Comparison of ENCODE assay signal across 22 cellular contexts in genomic region chr21:34086887-34087306, GRCh38. TPM values are rescaled to one million over a fixed set of nuclear protein-coding genes. Genes with fewer than 3 reads are reported as not detected.
A peak's percentile ranks its signal among the peaks of the same experiment; 100 is the strongest.
DNase-seq lines count a peak whose midpoint lies in the region; ATAC-seq, FAIRE-seq and TF ChIP-seq lines count a peak whose summit lies in the region.
"Had no signal": no experiment of that assay in that cellular context is flagged by ENCODE, and none has a peak within 500 bp of the region (broad histone marks: within the 10 kb centered on the region; RNA-seq: fewer than 3 reads in every experiment).

No MANE protein-coding gene starts in this region.

- H3K79me2 ChIP-seq in PC-3 (ENCODE audit: low read length) = peaks cover 100% of the 10 kb centered on the region

- H3K9me3 ChIP-seq in PC-3 (ENCODE audit: low read length) = no peaks in the 10 kb centered on the region
- H3K9me3 ChIP-seq: BLaER1, left lung had no signal

- TF ChIP-seq CTCF in natural killer cell (IDR thresholded peaks at IDR 0.05) (no peak), PC-3 (conservative IDR thresholded peaks at IDR 0.05; ENCODE audit: low read depth, low read length) (no peak)

- H3K4me1 ChIP-seq in PC-3 (ENCODE audit: insufficient read depth, low read length) = no peaks in the 10 kb centered on the region
- H3K4me1 ChIP-seq: BLaER1 had no signal

- H3K27me3 Mint-ChIP-seq in activated CD4-positive, alpha-beta T cell treated with anti-CD3 and anti-CD28 coated beads for 36 hours = no peaks in the 10 kb centered on the region
- no peaks in the 10 kb centered on the region for H3K27me3 Mint-ChIP-seq in central memory CD8-positive, alpha-beta T cell
- H3K27me3 Mint-ChIP-seq in natural killer cell (ENCODE audit: low read depth in 2 of 2) = no peaks in the 10 kb centered on the region
- H3K27me3 Mint-ChIP-seq: stimulated activated naive CD8-positive, alpha-beta T cell treated with anti-CD3 and anti-CD28 coated beads, Interleukin-15, Interleukin-2, amounts not matched to agents 100 ng/mL and 50 ng/mL, for 24 hours; type B pancreatic cell had no signal

- intact Hi-C loops in activated CD4-positive, alpha-beta T cell treated with anti-CD3 and anti-CD28 coated beads for 36 hours (cut with DNase I, micrococcal nuclease) = no loop called here
- intact Hi-C loops in natural killer cell (cut with micrococcal nuclease) = no loop called here
- intact Hi-C loops in PC-3 (cut with micrococcal nuclease) = no loop called here

- peak; percentile 83 for FAIRE-seq in GM12891 (lab: Jason Lieb, UNC)
- FAIRE-seq: A204.1, GM12878 had no signal

- H3K9ac ChIP-seq in PC-3 (ENCODE audit: low read length) = no peak overlapping the region
- H3K9ac ChIP-seq: BLaER1 had no signal

- TF ChIP-seq POLR2A in GM12891 (IDR thresholded peaks at IDR 0.05; ENCODE audit: low read depth, low read length) = no peak

- no peaks in the 10 kb centered on the region for H3K9me3 Mint-ChIP-seq in activated CD4-positive, alpha-beta T cell treated with anti-CD3 and anti-CD28 coated beads for 36 hours (ENCODE audit: low read depth)
- H3K9me3 Mint-ChIP-seq in central memory CD8-positive, alpha-beta T cell = no peaks in the 10 kb centered on the region
- H3K9me3 Mint-ChIP-seq in natural killer cell = no peaks in the 10 kb centered on the region
- H3K9me3 Mint-ChIP-seq: activated T-helper 2 cell treated with anti-CD3 and anti-CD28 coated beads, Interferon-gamma antibody, Interleukin-2, Interleukin-4, amounts not matched to agents 10 μg/mL and 5 μg/mL and 100 μg/mL, durations not matched to agents 14 hours and 24 hours and 36 hours; stimulated activated naive CD8-positive, alpha-beta T cell treated with anti-CD3 and anti-CD28 coated beads, Interleukin-15, Interleukin-2, amounts not matched to agents 100 ng/mL and 50 ng/mL, for 24 hours; type B pancreatic cell had no signal

- CTCF ChIA-PET in activated CD4-positive, alpha-beta T cell treated with anti-CD3 and anti-CD28 coated beads for 36 hours (lab: Charles Lee) = interaction anchor here (0.7 to 2.4 kb wide), 3 partner anchors 42 to 163 kb away, joined by 3 to 6 read pairs (median 4); no protein-coding TSS in a partner anchor
- CTCF ChIA-PET in PC-3 (lab: Charles Lee) = no interaction called here

- peaks cover 43% of the 10 kb centered on the region for H4K20me1 ChIP-seq in PC-3 (ENCODE audit: low read length)

- peaks cover 43% of the 10 kb centered on the region for H3K36me3 Mint-ChIP-seq in activated CD4-positive, alpha-beta T cell treated with anti-CD3 and anti-CD28 coated beads for 36 hours (ENCODE audit: low read depth)
- peaks cover 5% of the 10 kb centered on the region for H3K36me3 Mint-ChIP-seq in central memory CD8-positive, alpha-beta T cell (ENCODE audit: insufficient read depth)
- no peaks in the 10 kb centered on the region for H3K36me3 Mint-ChIP-seq in natural killer cell

- peaks cover 51% of the 10 kb centered on the region for H3K4me1 Mint-ChIP-seq in activated CD4-positive, alpha-beta T cell treated with anti-CD3 and anti-CD28 coated beads for 36 hours
- peaks cover 49% of the 10 kb centered on the region for H3K4me1 Mint-ChIP-seq in central memory CD8-positive, alpha-beta T cell
- H3K4me1 Mint-ChIP-seq in natural killer cell = peaks cover 42 to 49% of the 10 kb centered on the region in 2 donors

- no peak overlapping the region for H3K4me3 ChIP-seq in PC-3 (ENCODE audit: low read length)
- H3K4me3 ChIP-seq: BLaER1, GM12878, left lung had no signal

- no peak overlapping the region for H2AFZ ChIP-seq in PC-3 (ENCODE audit: low read length)

- no peak overlapping the region for H3K4me3 Mint-ChIP-seq in activated CD4-positive, alpha-beta T cell treated with anti-CD3 and anti-CD28 coated beads for 36 hours
- H3K4me3 Mint-ChIP-seq in central memory CD8-positive, alpha-beta T cell = no peak overlapping the region
- no peak overlapping the region for H3K4me3 Mint-ChIP-seq in natural killer cell
- H3K4me3 Mint-ChIP-seq: stimulated activated naive CD8-positive, alpha-beta T cell treated with anti-CD3 and anti-CD28 coated beads, Interleukin-15, Interleukin-2, amounts not matched to agents 100 ng/mL and 50 ng/mL, for 24 hours; type B pancreatic cell had no signal

- peaks cover 35% of the 10 kb centered on the region for H3K36me3 ChIP-seq in PC-3 (ENCODE audit: low read depth, low read length)

- no TSS peak for BruUV-seq in PC-3 (replicated peaks; lab: Mats Ljungman, UMichigan)

- POLR2A ChIA-PET in activated CD4-positive, alpha-beta T cell treated with anti-CD3 and anti-CD28 coated beads for 36 hours (lab: Charles Lee) = interaction anchor here (0.6 to 1.0 kb wide), 2 partner anchors 31 to 137 kb away, joined by 3 to 5 read pairs; no protein-coding TSS in a partner anchor
- POLR2A ChIA-PET in PC-3 (lab: Charles Lee; ENCODE audit: unreplicated experiment) = no interaction called here

- peak; percentile 9 for ATAC-seq in activated CD4-positive, alpha-beta T cell treated with anti-CD3 and anti-CD28 coated beads for 36 hours
- ATAC-seq in central memory CD8-positive, alpha-beta T cell (replicated peaks; ENCODE audit: extremely low read depth, poor library complexity, severe bottlenecking) = peak; percentile 96
- ATAC-seq in natural killer cell (peak; percentile 86 to 94 (median 94)), PC-3 (no peak)
- ATAC-seq: GM12878, left lung had no signal

- no peaks in the 10 kb centered on the region for H3K9me2 ChIP-seq in PC-3 (replicated peaks; ENCODE audit: low read length)

- H3K27ac ChIP-seq in PC-3 (ENCODE audit: low read length) = no peak overlapping the region
- H3K27ac ChIP-seq: BLaER1, left lung, RWPE1 had no signal

- H3K27ac Mint-ChIP-seq in activated CD4-positive, alpha-beta T cell treated with anti-CD3 and anti-CD28 coated beads for 36 hours = no peak overlapping the region
- H3K27ac Mint-ChIP-seq in central memory CD8-positive, alpha-beta T cell (ENCODE audit: low read depth) = no peak overlapping the region
- no peak overlapping the region for H3K27ac Mint-ChIP-seq in natural killer cell
- H3K27ac Mint-ChIP-seq: activated T-helper 2 cell treated with anti-CD3 and anti-CD28 coated beads, Interferon-gamma antibody, Interleukin-2, Interleukin-4, amounts not matched to agents 10 μg/mL and 5 μg/mL and 100 μg/mL, durations not matched to agents 14 hours and 24 hours and 36 hours; stimulated activated naive CD8-positive, alpha-beta T cell treated with anti-CD3 and anti-CD28 coated beads, Interleukin-15, Interleukin-2, amounts not matched to agents 100 ng/mL and 50 ng/mL, for 24 hours; type B pancreatic cell had no signal

- H3K27me3 ChIP-seq in PC-3 (ENCODE audit: low read length) = no peaks in the 10 kb centered on the region
- H3K27me3 ChIP-seq: BLaER1, left lung had no signal

- DNase-seq in activated CD4-positive, alpha-beta T cell treated with anti-CD3 and anti-CD28 coated beads for 36 hours = peak; percentile 17
- no peak for DNase-seq in activated CD4-positive, alpha-beta T cell treated with anti-CD3 and anti-CD28 coated beads for 1 hour
- DNase-seq in GM12891 (ENCODE audit: insufficient read length, low spot score) (no peak), natural killer cell (peak; percentile 30), PC-3 (no peak), ureter (ENCODE audit: low spot score) (no peak)
- peak in 1 of 2 donors; percentile 52 for DNase-seq in central memory CD8-positive, alpha-beta T cell (ENCODE audit: low spot score in 2 of 2)
- no peak for DNase-seq in activated effector memory CD4-positive, alpha-beta T cell treated with anti-CD3 and anti-CD28 coated beads, Interleukin-2, amount 50 U/mL, for 16 hours
- DNase-seq: activated CD8-positive, alpha-beta memory T cell treated with anti-CD3 and anti-CD28 coated beads for 24 hours; amniotic stem cell; effector CD4-positive, alpha-beta T cell; H7; left lung; NCI-H1417; NCI-H524 treated with DMSO at 0.1 percent for 48 hours had no signal

- H3F3A ChIP-seq in PC-3 (ENCODE audit: low read length, unreplicated experiment) = no peaks in the 10 kb centered on the region

- no peak overlapping the region for H3K4me2 ChIP-seq in PC-3 (ENCODE audit: low read length)
- H3K4me2 ChIP-seq: BLaER1 had no signal

TF ChIP-seq in GM12891, 5 proteins besides CTCF, POLR2A, EP300 and RAD21:
- TF ChIP-seq POU2F2 (IDR thresholded peaks at IDR 0.05; ENCODE audit: low read depth, low read length) = no peak
- TF ChIP-seq PAX5 (IDR thresholded peaks at IDR 0.05; ENCODE audit: insufficient read depth, low read length, severe bottlenecking) = no peak

RNA-seq across cellular contexts. Expression of gene MRPS6, which starts 13.5 kb away (rescaled TPM):
- total RNA-seq in activated CD4-positive, alpha-beta T cell treated with anti-CD3 and anti-CD28 coated beads for 36 hours = 100 to 1,000 TPM; 102 to 117 TPM
- 91.7 TPM for polyA plus RNA-seq in GM12891 (2012; ENCODE audit: low read depth, missing spikeins)
- 10 to 100 TPM; 42.7 to 54.5 (median 44.3) TPM for total RNA-seq in natural killer cell
- total RNA-seq in PC-3 (2014; rRNA removed) = 32.8 and 35.0 TPM in 2 replicates
- total RNA-seq in ureter = 43.5 TPM

RNA-seq across cellular contexts. Expression of gene SLC5A3, which starts 13.5 kb away (rescaled TPM):
- total RNA-seq in activated CD4-positive, alpha-beta T cell treated with anti-CD3 and anti-CD28 coated beads for 36 hours = 10 to 100 TPM; 18.2 to 22.9 TPM
- 3.3 TPM for polyA plus RNA-seq in GM12891 (2012; ENCODE audit: low read depth, missing spikeins)
- total RNA-seq in natural killer cell = 10 to 100 TPM; 14.5 to 25.1 (median 17.9) TPM
- total RNA-seq in PC-3 (2014; rRNA removed) = 13.4 and 13.8 TPM in 2 replicates
- total RNA-seq in ureter = 17.4 TPM

Comparison
In these comparisons a context has a peak if more than half of its experiments do, and no peak if none do; other contexts are left out.
1. DNase-seq: peak in activated CD4-positive, alpha-beta T cell treated with anti-CD3 and anti-CD28 coated beads for 36 hours (single experiment) and natural killer cell (single experiment); none in activated CD4-positive, alpha-beta T cell treated with anti-CD3 and anti-CD28 coated beads for 1 hour (single experiment), GM12891 (single experiment), PC-3 (single experiment), ureter (single experiment) and activated effector memory CD4-positive, alpha-beta T cell treated with anti-CD3 and anti-CD28 coated beads, Interleukin-2, amount 50 U/mL, for 16 hours (single experiment).